In genomic region chr7:82098410-82098809, GRCh38 we compare ENCODE assay signal across 1 cellular context.
A peak's percentile ranks its signal among the peaks of the same experiment; 100 is the strongest.
TF ChIP-seq lines count a peak whose summit lies in the region.

No MANE protein-coding gene starts in this region.

TF ChIP-seq in HEK293, 187 proteins besides CTCF, POLR2A, EP300 and RAD21 (continued from another document):
- TF ChIP-seq ZBTB44 (tag by site-specific recombination; IDR thresholded peaks at IDR 0.05) (0 out of 2 replicates have a peak, but pooled peaks have one; percentile 36), ZNF10 (tag by site-specific recombination; IDR thresholded peaks at IDR 0.05) (no peak), ZEB2 (tag by site-specific recombination; IDR thresholded peaks at IDR 0.05) (no peak)
- TF ChIP-seq, protein P1, sequence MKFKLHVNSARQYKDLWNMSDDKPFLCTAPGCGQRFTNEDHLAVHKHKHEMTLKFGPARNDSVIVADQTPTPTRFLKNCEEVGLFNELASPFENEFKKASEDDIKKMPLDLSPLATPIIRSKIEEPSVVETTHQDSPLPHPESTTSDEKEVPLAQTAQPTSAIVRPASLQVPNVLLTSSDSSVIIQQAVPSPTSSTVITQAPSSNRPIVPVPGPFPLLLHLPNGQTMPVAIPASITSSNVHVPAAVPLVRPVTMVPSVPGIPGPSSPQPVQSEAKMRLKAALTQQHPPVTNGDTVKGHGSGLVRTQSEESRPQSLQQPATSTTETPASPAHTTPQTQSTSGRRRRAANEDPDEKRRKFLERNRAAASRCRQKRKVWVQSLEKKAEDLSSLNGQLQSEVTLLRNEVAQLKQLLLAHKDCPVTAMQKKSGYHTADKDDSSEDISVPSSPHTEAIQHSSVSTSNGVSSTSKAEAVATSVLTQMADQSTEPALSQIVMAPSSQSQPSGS (tag by site-specific recombination; IDR thresholded peaks at IDR 0.05; ENCODE audit: low read depth), result peak; percentile 77
